ENCODE assay signal across 9 cellular contexts in genomic region chr2:32947484-32948143, GRCh38. TPM values are rescaled to one million over a fixed set of nuclear protein-coding genes. Genes with fewer than 3 reads are reported as not detected.
DNase-seq lines count a peak whose midpoint lies in the region; TF ChIP-seq lines count a peak whose summit lies in the region.
"Had no signal": no experiment of that assay in that cellular context is flagged by ENCODE, and none has a peak within 500 bp of the region (broad histone marks: within the 10 kb centered on the region; RNA-seq: fewer than 3 reads in every experiment).

No MANE protein-coding gene starts in this region.

- DNase-seq in GM13976 (ENCODE audit: low spot score): peak; percentile 65
- peak; percentile 14 for DNase-seq in HFFc6
- peak; percentile 88 for DNase-seq in OCI-LY7 (ENCODE audit: low spot score)
- DNase-seq in astrocyte of the spinal cord (ENCODE audit: low read depth, low spot score): peak; percentile 57
- peak; percentile 79 for DNase-seq in iPS-NIHi11 (ENCODE audit: low spot score)
- DNase-seq in smooth muscle cell of the brain vasculature (ENCODE audit: low read depth, low spot score): peak; percentile 15
- no peak for DNase-seq in NK-92 (lab: John Stamatoyannopoulos, UW; ENCODE audit: unreplicated experiment)
- DNase-seq in putamen (ENCODE audit: low spot score): no peak

- peak overlapping the region; percentile 90; the same call in 1 of the 2 replicates for H2AFZ ChIP-seq in OCI-LY7 (ENCODE audit: low read length)

- H4K20me1 ChIP-seq in OCI-LY7 (ENCODE audit: insufficient read depth, low read length): no peaks in the 10 kb centered on the region

- H3K9me2 ChIP-seq in OCI-LY7 (ENCODE audit: insufficient read depth, low read length): no peaks in the 10 kb centered on the region

- H3K27ac ChIP-seq in OCI-LY7 (ENCODE audit: low read depth, low read length, poor library complexity, severe bottlenecking): peak overlapping the region; percentile 78

- H3K4me2 ChIP-seq in OCI-LY7 (ENCODE audit: low read length): peak overlapping the region; percentile 90

- no TSS peak for BruUV-seq in OCI-LY7 (replicated peaks; lab: Mats Ljungman, UMichigan)

- POLR2A ChIA-PET in OCI-LY7 (lab: Charles Lee): interaction anchor here (1.0 to 1.2 kb wide), 3 partner anchors 9 to 119 kb away, joined by 3 to 4 read pairs (median 3); no protein-coding TSS in a partner anchor

- peak overlapping the region; percentile 81 for H3K4me3 Mint-ChIP-seq in HFFc6

- H3K9me3 Mint-ChIP-seq in HFFc6: no peaks in the 10 kb centered on the region
- H3K9me3 Mint-ChIP-seq: activated naive CD4-positive, alpha-beta T cell treated with anti-CD3 and anti-CD28 coated beads, Interleukin-2, amount 50 U/mL, for 72 hours had no signal

- peaks cover 47% of the 10 kb centered on the region for H3K79me2 ChIP-seq in OCI-LY7 (ENCODE audit: insufficient read depth, low read depth, low read length)

- TF ChIP-seq CTCF in GM13976 (IDR thresholded peaks at IDR 0.05; ENCODE audit: borderline replicate concordance, control extremely low read depth, extremely low read depth, insufficient read depth, missing control alignments): no peak
- no peak for TF ChIP-seq CTCF in HFFc6 (IDR thresholded peaks at IDR 0.05)
- no peak for TF ChIP-seq CTCF in OCI-LY7 (conservative IDR thresholded peaks at IDR 0.05; ENCODE audit: low read length)
- no peak for TF ChIP-seq CTCF in astrocyte of the spinal cord (IDR thresholded peaks at IDR 0.05; ENCODE audit: low read depth, low read length)

- peak overlapping the region; percentile 5; the same call in 1 of the 2 replicates for H3K27ac Mint-ChIP-seq in HFFc6
- H3K27ac Mint-ChIP-seq: activated naive CD4-positive, alpha-beta T cell treated with anti-CD3 and anti-CD28 coated beads, Interleukin-2, amount 50 U/mL, for 72 hours had no signal

- in situ Hi-C loops in GM13976 (cut with MboI; ENCODE audit: low sequenced_read_pairs, unreplicated experiment): no loop called here
- in situ Hi-C loops in astrocyte of the spinal cord (cut with HindIII; ENCODE audit: low sequenced_read_pairs): no loop called here

- H3K9me3 ChIP-seq in OCI-LY7 (ENCODE audit: low read length): peaks cover 6% of the 10 kb centered on the region; the same call in 1 of the 2 replicates

- CTCF ChIA-PET in OCI-LY7 (lab: Charles Lee; ENCODE audit: unreplicated experiment): no interaction called here

- peaks cover 26% of the 10 kb centered on the region for H3K4me1 Mint-ChIP-seq in HFFc6 (ENCODE audit: low read depth)

- H3K36me3 ChIP-seq in OCI-LY7 (ENCODE audit: insufficient read depth, low read length): peaks cover 34% of the 10 kb centered on the region

- H3K4me1 ChIP-seq in OCI-LY7 (ENCODE audit: insufficient read depth, low read length, poor library complexity, severe bottlenecking): peaks cover 61% of the 10 kb centered on the region

- H3K4me3 ChIP-seq in OCI-LY7 (ENCODE audit: low read depth, low read length, poor library complexity, severe bottlenecking): peak overlapping the region; percentile 71
- H3K4me3 ChIP-seq in astrocyte of the spinal cord (ENCODE audit: low read depth, low read length): peak overlapping the region; percentile 70

- intact Hi-C loops in OCI-LY7 (cut with micrococcal nuclease; ENCODE audit: unreplicated experiment): loop anchor here (2.0 to 5.0 kb wide), 5 partner anchors 85 to 425 kb away; partner anchors contain the start of gene TTC27

- H3K36me3 Mint-ChIP-seq in HFFc6 (ENCODE audit: low read depth): no peaks in the 10 kb centered on the region

- H3K27me3 Mint-ChIP-seq in HFFc6 (ENCODE audit: insufficient read depth): no peaks in the 10 kb centered on the region

RNA-seq across cellular contexts. Expression of gene LTBP1, which starts 0.9 kb away (rescaled TPM):
- total RNA-seq in HFFc6 (2021; fragmentation: NEBNext Ultra II Directional; extraction: Animal tissue kit (Norgen Biotek cat#: 25700)): 100 to 1,000 TPM; 260 to 409 (median 335) TPM
- 59.8 and 61.1 TPM in 2 replicates for total RNA-seq in OCI-LY7 (2014; rRNA removed; shearing (Covaris generic))
- 72.4 and 82.6 TPM in 2 replicates for total RNA-seq in OCI-LY7 (2022)

Comparison
In these comparisons a context has a peak if more than half of its experiments do, and no peak if none do; other contexts are left out.
1. DNase-seq: peak in GM13976 (single experiment), HFFc6 (single experiment), OCI-LY7 (single experiment), astrocyte of the spinal cord (single experiment), iPS-NIHi11 (single experiment) and smooth muscle cell of the brain vasculature (single experiment); none in NK-92 (single experiment) and putamen (single experiment).